8 cellular contexts compared by ENCODE assay signal in genomic region chr3:155388417-155388816, GRCh38.
"Had no signal": no experiment of that assay in that cellular context is flagged by ENCODE, and none has a peak within 500 bp of the region (broad histone marks: within the 10 kb centered on the region; RNA-seq: fewer than 3 reads in every experiment).

No MANE protein-coding gene starts in this region.

- H3K9me3 ChIP-seq: HAP-1 had no signal

- DNase-seq: GOT3, H7, KBM-7 had no signal

- H3K27ac ChIP-seq: HL-60 had no signal

- H3K36me3 ChIP-seq: HAP-1 had no signal

- H3K36me3 Mint-ChIP-seq: IgD-negative memory B cell had no signal

- H3K4me3 ChIP-seq: HAP-1 had no signal

- ATAC-seq: HCT116, HepG2 had no signal

- H3K4me3 Mint-ChIP-seq: IgD-negative memory B cell had no signal

- H3K27ac Mint-ChIP-seq: IgD-negative memory B cell had no signal
